ENCODE assay signal across 1 cellular context in genomic region chr12:113296557-113297213, GRCh38.
TF ChIP-seq lines count a peak whose summit lies in the region.

No MANE protein-coding gene starts in this region.

TF ChIP-seq in GM12878, 131 proteins besides CTCF, POLR2A, EP300 and RAD21:
- TF ChIP-seq ZBTB4 (CRISPR knock-in tag; IDR thresholded peaks at IDR 0.05): no peak
- no peak for TF ChIP-seq SKIL (IDR thresholded peaks at IDR 0.05; ENCODE audit: low read depth, poor library complexity, severe bottlenecking)
